In the genomic region with DNA sequence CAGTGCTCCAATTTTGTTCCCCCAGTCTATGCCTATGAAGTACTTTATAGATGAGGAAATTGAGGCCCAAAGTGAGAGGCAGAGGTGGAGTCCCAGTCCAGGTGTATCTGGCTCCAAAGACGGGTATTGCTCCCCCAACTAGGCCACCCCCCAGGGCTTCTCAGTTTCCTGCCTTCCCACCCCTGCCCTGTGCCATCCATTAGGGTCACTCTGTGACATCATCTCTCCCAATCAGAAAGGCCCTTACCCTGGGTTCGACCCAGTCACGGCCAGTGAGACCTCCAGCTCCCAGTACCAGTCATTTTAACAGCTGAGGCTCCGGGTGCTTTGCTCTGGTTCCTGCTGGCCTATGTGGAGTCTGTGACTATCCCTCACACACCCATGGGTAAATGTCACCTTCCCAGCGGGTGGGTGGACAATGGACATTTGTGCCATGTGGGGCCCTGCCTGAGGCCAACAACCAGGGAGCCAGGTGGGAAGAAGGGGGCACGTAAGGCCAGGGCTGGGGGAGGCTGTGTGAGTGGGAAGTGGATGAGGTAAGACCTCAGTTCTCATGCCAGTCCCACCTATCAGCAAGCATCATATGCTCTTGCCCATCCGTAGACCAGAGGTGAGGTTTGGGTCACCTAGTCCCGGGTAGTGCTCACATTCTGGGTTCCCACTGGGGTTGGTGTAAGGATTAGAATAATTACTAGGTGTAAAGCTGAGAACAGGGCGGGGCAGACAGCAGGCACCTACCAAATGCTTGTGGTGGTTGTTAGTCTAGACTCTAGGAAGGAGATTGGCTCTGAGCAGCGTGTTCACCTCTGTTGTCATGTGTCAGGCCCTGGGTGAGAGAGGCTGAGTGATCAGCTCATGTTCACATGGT, we compare ENCODE assay signal across 23 cellular contexts.
A peak's percentile ranks its signal among the peaks of the same experiment; 100 is the strongest.
DNase-seq lines count a peak whose midpoint lies in the region; ATAC-seq and TF ChIP-seq lines count a peak whose summit lies in the region.
"Had no signal": no experiment of that assay in that cellular context is flagged by ENCODE, and none has a peak within 500 bp of the region (broad histone marks: within the 10 kb centered on the region; RNA-seq: fewer than 3 reads in every experiment).

No MANE protein-coding gene starts in this region.

- WGBS in esophagus muscularis mucosa, result 83% methylated on average over 8 of the region's 10 CpGs
- 88% methylated on average over 10 of the region's 10 CpGs for WGBS in suprapubic skin

- in situ Hi-C loops in brain microvascular endothelial cell (cut with HindIII; ENCODE audit: low pct_ligation_motif_present, low sequenced_read_pairs), result no loop called here

- H3K36me3 Mint-ChIP-seq in natural killer cell treated with Interleukin-12 subunit alpha and Interleukin-12 subunit beta and Interleukin-15 and Interleukin-18, amount 100 ng/mL, for 72 hours, result peaks cover 5% of the 10 kb centered on the region
- H3K36me3 Mint-ChIP-seq in natural killer cell (no peaks in the 10 kb centered on the region), osteocyte (ENCODE audit: unreplicated experiment) (no peaks in the 10 kb centered on the region)

- TF ChIP-seq EP300 in esophagus muscularis mucosa (IDR thresholded peaks at IDR 0.05) (no peak), suprapubic skin (IDR thresholded peaks at IDR 0.05) (no peak)

- no peak overlapping the region for H3K4me3 ChIP-seq in esophagus muscularis mucosa
- H3K4me3 ChIP-seq in suprapubic skin, result no peak overlapping the region
- H3K4me3 ChIP-seq in brain microvascular endothelial cell (ENCODE audit: low read depth, low read length), result no peak overlapping the region
- H3K4me3 ChIP-seq: GM23338, PC-9, SK-N-MC had no signal

- H3K27ac ChIP-seq in esophagus muscularis mucosa (replicated peaks in 1 of 4), result no peak overlapping the region
- no peak overlapping the region for H3K27ac ChIP-seq in suprapubic skin
- no peak overlapping the region for H3K27ac ChIP-seq in brain microvascular endothelial cell
- H3K27ac ChIP-seq: C4-2B, PC-9, SK-N-MC had no signal

- H3K9me3 Mint-ChIP-seq in natural killer cell treated with Interleukin-12 subunit alpha and Interleukin-12 subunit beta and Interleukin-15 and Interleukin-18, amount 100 ng/mL, for 72 hours, result no peaks in the 10 kb centered on the region
- H3K9me3 Mint-ChIP-seq in natural killer cell (peaks cover 0 to 2% of the 10 kb centered on the region in 2 donors), osteocyte (ENCODE audit: unreplicated experiment) (no peaks in the 10 kb centered on the region)

- H3K36me3 ChIP-seq in esophagus muscularis mucosa (no peaks in the 10 kb centered on the region), suprapubic skin (no peaks in the 10 kb centered on the region), brain microvascular endothelial cell (replicated peaks) (no peaks in the 10 kb centered on the region)

- TF ChIP-seq CTCF in natural killer cell (IDR thresholded peaks at IDR 0.05), result no peak
- no peak for TF ChIP-seq CTCF in esophagus muscularis mucosa (IDR thresholded peaks at IDR 0.05)
- no peak for TF ChIP-seq CTCF in osteocyte (IDR thresholded peaks at IDR 0.05)
- TF ChIP-seq CTCF in suprapubic skin (IDR thresholded peaks at IDR 0.05), result no peak
- no peak for TF ChIP-seq CTCF in brain microvascular endothelial cell (IDR thresholded peaks at IDR 0.05; ENCODE audit: low read depth, low read length, missing control alignments)

- H3K27ac Mint-ChIP-seq in natural killer cell treated with Interleukin-12 subunit alpha and Interleukin-12 subunit beta and Interleukin-15 and Interleukin-18, amount 100 ng/mL, for 72 hours, result no peak overlapping the region
- H3K27ac Mint-ChIP-seq in natural killer cell, result no peak overlapping the region
- H3K27ac Mint-ChIP-seq in osteocyte (ENCODE audit: unreplicated experiment), result no peak overlapping the region
- H3K27ac Mint-ChIP-seq: CD8-positive, alpha-beta memory T cell; GM23338 had no signal

- TF ChIP-seq POLR2A in esophagus muscularis mucosa (IDR thresholded peaks at IDR 0.05; ENCODE audit: low read depth) (no peak), suprapubic skin (IDR thresholded peaks at IDR 0.05) (no peak)

- H3K4me1 ChIP-seq in esophagus muscularis mucosa, result peaks cover 0 to 3% (median 0%) of the 10 kb centered on the region in 4 donors
- H3K4me1 ChIP-seq in suprapubic skin, result peaks cover 3% of the 10 kb centered on the region

- intact Hi-C loops in natural killer cell (cut with micrococcal nuclease) (no loop called here), esophagus muscularis mucosa (cut with DNase I) (no loop called here)

- H3K9me3 ChIP-seq in esophagus muscularis mucosa (no peaks in the 10 kb centered on the region), suprapubic skin (no peaks in the 10 kb centered on the region)

- peaks cover 5 to 10% of the 10 kb centered on the region in 2 donors for H3K4me1 Mint-ChIP-seq in natural killer cell treated with Interleukin-12 subunit alpha and Interleukin-12 subunit beta and Interleukin-15 and Interleukin-18, amount 100 ng/mL, for 72 hours (ENCODE audit: low read depth in 2 of 2)
- H3K4me1 Mint-ChIP-seq in natural killer cell, result peaks cover 10 to 16% of the 10 kb centered on the region in 2 donors
- peaks cover 5% of the 10 kb centered on the region for H3K4me1 Mint-ChIP-seq in osteocyte (ENCODE audit: unreplicated experiment)

- H3K4me3 Mint-ChIP-seq in natural killer cell treated with Interleukin-12 subunit alpha and Interleukin-12 subunit beta and Interleukin-15 and Interleukin-18, amount 100 ng/mL, for 72 hours, result no peak overlapping the region
- no peak overlapping the region for H3K4me3 Mint-ChIP-seq in natural killer cell
- H3K4me3 Mint-ChIP-seq in osteocyte (ENCODE audit: unreplicated experiment), result no peak overlapping the region
- H3K4me3 Mint-ChIP-seq: CD8-positive, alpha-beta memory T cell; GM23338 had no signal

- peak; percentile 54 for DNase-seq in natural killer cell treated with Interleukin-12 subunit alpha and Interleukin-12 subunit beta and Interleukin-15 and Interleukin-18, amount 100 ng/mL, for 72 hours (ENCODE audit: low spot score)
- DNase-seq in natural killer cell (no peak), esophagus muscularis mucosa (ENCODE audit: extremely low spot score) (peak; percentile 66), osteocyte (ENCODE audit: extremely low spot score, unreplicated experiment) (peak; percentile 77), suprapubic skin (ENCODE audit: low spot score in 2 of 2) (no peak), brain microvascular endothelial cell (no peak)
- DNase-seq: Calu3; CD8-positive, alpha-beta memory T cell; Karpas-422; MV-4-11; NCI-H1105 treated with DMSO at 0.1 percent for 48 hours; NCI-H1694; NCI-H2081; NCI-H446 treated with DMSO at 0.1 percent for 48 hours; NCI-H526 treated with DMSO at 0.1 percent for 48 hours; PC-9; RPMI8226; SHP77 had no signal

- ATAC-seq in natural killer cell treated with Interleukin-12 subunit alpha and Interleukin-12 subunit beta and Interleukin-15 and Interleukin-18, amount 100 ng/mL, for 72 hours, result no peak
- no peak for ATAC-seq in natural killer cell
- no peak for ATAC-seq in HG03521 (IDR thresholded peaks at IDR 0.05; ENCODE audit: unreplicated experiment)
- ATAC-seq: GM23338, HCT116 had no signal

- peaks cover 0 to 32% (median 3%) of the 10 kb centered on the region in 4 donors for H3K27me3 ChIP-seq in esophagus muscularis mucosa
- peaks cover 24% of the 10 kb centered on the region for H3K27me3 ChIP-seq in suprapubic skin
- no peaks in the 10 kb centered on the region for H3K27me3 ChIP-seq in brain microvascular endothelial cell (replicated peaks)

- peaks cover 9% of the 10 kb centered on the region in 2 donors for H3K27me3 Mint-ChIP-seq in natural killer cell treated with Interleukin-12 subunit alpha and Interleukin-12 subunit beta and Interleukin-15 and Interleukin-18, amount 100 ng/mL, for 72 hours
- peaks cover 7 to 15% of the 10 kb centered on the region in 2 donors for H3K27me3 Mint-ChIP-seq in natural killer cell (ENCODE audit: low read depth in 2 of 2)
- peaks cover 3% of the 10 kb centered on the region for H3K27me3 Mint-ChIP-seq in osteocyte (ENCODE audit: unreplicated experiment)

Comparison
In these comparisons a context has a peak if more than half of its experiments do, and no peak if none do; other contexts are left out.
1. DNase-seq: peak in natural killer cell treated with Interleukin-12 subunit alpha and Interleukin-12 subunit beta and Interleukin-15 and Interleukin-18, amount 100 ng/mL, for 72 hours (single experiment), esophagus muscularis mucosa (single experiment) and osteocyte (single experiment); none in natural killer cell (single experiment), suprapubic skin (0 of 2) and brain microvascular endothelial cell (single experiment).